In the genomic region with DNA sequence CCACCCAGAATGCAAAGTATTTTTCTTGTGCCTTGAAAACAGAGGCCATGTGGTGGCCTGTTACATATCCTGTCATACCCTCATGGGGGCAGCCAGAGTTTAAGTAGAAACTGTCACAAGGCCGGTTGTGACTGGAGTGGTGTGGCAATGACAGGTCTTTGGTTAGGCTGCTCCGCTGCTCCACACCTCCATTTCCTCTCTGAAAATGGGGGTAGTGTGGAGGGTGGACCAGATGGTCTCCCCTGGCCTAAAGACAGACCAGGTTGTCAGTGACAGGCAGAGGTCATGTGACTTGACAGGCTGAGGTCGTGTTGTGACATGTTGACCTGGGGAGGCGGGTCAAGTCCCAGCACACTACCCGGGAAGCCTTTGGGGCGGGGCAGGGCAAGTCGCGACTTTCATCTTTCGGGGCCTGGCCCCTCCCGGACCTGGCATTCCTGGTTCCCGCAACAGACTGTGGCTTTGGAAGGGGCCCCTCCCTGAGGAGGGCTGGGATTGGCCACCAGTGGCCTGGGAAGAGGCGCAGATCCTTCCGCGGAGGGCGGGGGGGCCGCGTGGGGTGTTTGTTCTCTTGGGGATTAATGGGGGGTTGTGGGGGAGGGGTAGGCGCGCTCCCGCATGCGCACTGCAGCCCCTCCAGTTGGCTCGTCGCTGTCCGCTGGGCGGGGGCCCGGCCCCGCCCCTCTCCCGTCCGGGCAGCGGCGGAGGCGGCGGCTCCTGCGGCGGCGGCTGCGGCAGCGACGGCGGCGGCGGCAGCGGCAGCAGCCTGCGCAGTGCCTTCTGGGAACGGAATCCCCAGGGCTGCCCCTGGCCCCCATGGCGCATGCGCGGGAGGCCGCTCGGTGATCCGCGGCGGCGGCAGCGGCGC, we compare ENCODE assay signal across 1 cellular context.
TF ChIP-seq lines count a peak whose summit lies in the region.

TSS of gene MBD6 (plus strand) at position 806 of the 868 bp plus-strand sequence. CDS start 1,480 bp downstream, outside the sequence.

TF ChIP-seq in HepG2, 621 proteins besides CTCF, POLR2A, EP300 and RAD21 (continued from another document and continues in another):
- TF ChIP-seq HNF1A (IDR thresholded peaks at IDR 0.05; ENCODE audit: low read depth) (0 out of 2 replicates have a peak, but pooled peaks have one; percentile 33), HNF1A (CRISPR knock-in tag; IDR thresholded peaks at IDR 0.05; ENCODE audit: borderline replicate concordance) (no peak; the same call in 1 of the 2 replicates), STAT6 (CRISPR knock-in tag; IDR thresholded peaks at IDR 0.05; ENCODE audit: borderline replicate concordance) (no peak), NR1H2 (CRISPR knock-in tag; IDR thresholded peaks at IDR 0.05; ENCODE audit: borderline replicate concordance, low read depth) (no peak), KLF16 (CRISPR knock-in tag; IDR thresholded peaks at IDR 0.05) (peak in 1 of 2 experiments; percentile 91; a peak in 2 of 4 replicates), ADNP (CRISPR knock-in tag; IDR thresholded peaks at IDR 0.05) (no peak), ZNF563 (CRISPR knock-in tag; IDR thresholded peaks at IDR 0.05) (peak; percentile 56; the same call in 1 of the 2 replicates), ZNF264 (CRISPR knock-in tag; IDR thresholded peaks at IDR 0.05) (peak; percentile 15; the same call in 1 of the 2 replicates), ARNTL (CRISPR knock-in tag; IDR thresholded peaks at IDR 0.05) (peak; percentile 68; the same call in 1 of the 2 replicates), TOE1 (CRISPR knock-in tag; IDR thresholded peaks at IDR 0.05) (no peak), ZNF354B (CRISPR knock-in tag; IDR thresholded peaks at IDR 0.05) (no peak), AGO1 (IDR thresholded peaks at IDR 0.05; ENCODE audit: low read depth, low read length, poor library complexity, severe bottlenecking) (no peak), HNF1B (CRISPR knock-in tag; IDR thresholded peaks at IDR 0.05) (peak; percentile 77), RFXAP (CRISPR knock-in tag; IDR thresholded peaks at IDR 0.05; ENCODE audit: borderline replicate concordance) (peak; percentile 78; the same call in 1 of the 2 replicates), PAWR (CRISPR knock-in tag; IDR thresholded peaks at IDR 0.05; ENCODE audit: borderline replicate concordance) (no peak; the same call in 1 of the 2 replicates), ZBTB3 (CRISPR knock-in tag; IDR thresholded peaks at IDR 0.05; ENCODE audit: borderline replicate concordance, low read depth) (no peak), RORA (CRISPR knock-in tag; IDR thresholded peaks at IDR 0.05) (no peak), NAIF1 (CRISPR knock-in tag; IDR thresholded peaks at IDR 0.05; ENCODE audit: borderline replicate concordance) (peak; percentile 46; the same call in 1 of the 2 replicates), AFF4 (CRISPR knock-in tag; IDR thresholded peaks at IDR 0.05) (no peak), ZKSCAN8 (CRISPR knock-in tag; IDR thresholded peaks at IDR 0.05; ENCODE audit: borderline replicate concordance) (no peak; the same call in 1 of the 2 replicates), ZSCAN29 (CRISPR knock-in tag; conservative IDR thresholded peaks at IDR 0.05) (peak; percentile 83; the same call in 1 of the 2 replicates)
- TF ChIP-seq, protein P1, sequence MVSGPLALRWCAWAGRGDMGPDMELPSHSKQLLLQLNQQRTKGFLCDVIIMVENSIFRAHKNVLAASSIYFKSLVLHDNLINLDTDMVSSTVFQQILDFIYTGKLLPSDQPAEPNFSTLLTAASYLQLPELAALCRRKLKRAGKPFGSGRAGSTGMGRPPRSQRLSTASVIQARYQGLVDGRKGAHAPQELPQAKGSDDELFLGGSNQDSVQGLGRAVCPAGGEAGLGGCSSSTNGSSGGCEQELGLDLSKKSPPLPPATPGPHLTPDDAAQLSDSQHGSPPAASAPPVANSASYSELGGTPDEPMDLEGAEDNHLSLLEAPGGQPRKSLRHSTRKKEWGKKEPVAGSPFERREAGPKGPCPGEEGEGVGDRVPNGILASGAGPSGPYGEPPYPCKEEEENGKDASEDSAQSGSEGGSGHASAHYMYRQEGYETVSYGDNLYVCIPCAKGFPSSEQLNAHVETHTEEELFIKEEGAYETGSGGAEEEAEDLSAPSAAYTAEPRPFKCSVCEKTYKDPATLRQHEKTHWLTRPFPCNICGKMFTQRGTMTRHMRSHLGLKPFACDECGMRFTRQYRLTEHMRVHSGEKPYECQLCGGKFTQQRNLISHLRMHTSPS (CRISPR knock-in tag; IDR thresholded peaks at IDR 0.05; ENCODE audit: low read depth): no peak
- TF ChIP-seq, protein P2, sequence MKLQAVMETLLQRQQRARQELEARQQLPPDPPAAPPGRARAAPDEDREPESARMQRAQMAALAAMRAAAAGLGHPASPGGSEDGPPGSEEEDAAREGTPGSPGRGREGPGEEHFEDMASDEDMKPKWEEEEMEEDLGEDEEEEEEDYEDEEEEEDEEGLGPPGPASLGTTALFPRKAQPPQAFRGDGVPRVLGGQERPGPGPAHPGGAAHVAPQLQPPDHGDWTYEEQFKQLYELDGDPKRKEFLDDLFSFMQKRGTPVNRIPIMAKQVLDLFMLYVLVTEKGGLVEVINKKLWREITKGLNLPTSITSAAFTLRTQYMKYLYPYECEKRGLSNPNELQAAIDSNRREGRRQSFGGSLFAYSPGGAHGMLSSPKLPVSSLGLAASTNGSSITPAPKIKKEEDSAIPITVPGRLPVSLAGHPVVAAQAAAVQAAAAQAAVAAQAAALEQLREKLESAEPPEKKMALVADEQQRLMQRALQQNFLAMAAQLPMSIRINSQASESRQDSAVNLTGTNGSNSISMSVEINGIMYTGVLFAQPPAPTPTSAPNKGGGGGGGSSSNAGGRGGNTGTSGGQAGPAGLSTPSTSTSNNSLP (IDR thresholded peaks at IDR 0.05; ENCODE audit: low read depth, low read length): 0 out of 2 replicates have a peak, but pooled peaks have one; percentile 22
- TF ChIP-seq, protein P3, sequence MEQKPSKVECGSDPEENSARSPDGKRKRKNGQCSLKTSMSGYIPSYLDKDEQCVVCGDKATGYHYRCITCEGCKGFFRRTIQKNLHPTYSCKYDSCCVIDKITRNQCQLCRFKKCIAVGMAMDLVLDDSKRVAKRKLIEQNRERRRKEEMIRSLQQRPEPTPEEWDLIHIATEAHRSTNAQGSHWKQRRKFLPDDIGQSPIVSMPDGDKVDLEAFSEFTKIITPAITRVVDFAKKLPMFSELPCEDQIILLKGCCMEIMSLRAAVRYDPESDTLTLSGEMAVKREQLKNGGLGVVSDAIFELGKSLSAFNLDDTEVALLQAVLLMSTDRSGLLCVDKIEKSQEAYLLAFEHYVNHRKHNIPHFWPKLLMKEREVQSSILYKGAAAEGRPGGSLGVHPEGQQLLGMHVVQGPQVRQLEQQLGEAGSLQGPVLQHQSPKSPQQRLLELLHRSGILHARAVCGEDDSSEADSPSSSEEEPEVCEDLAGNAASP (CRISPR knock-in tag; IDR thresholded peaks at IDR 0.05; ENCODE audit: borderline replicate concordance): peak; percentile 86; the same call in 1 of the 2 replicates
- TF ChIP-seq, protein P4, sequence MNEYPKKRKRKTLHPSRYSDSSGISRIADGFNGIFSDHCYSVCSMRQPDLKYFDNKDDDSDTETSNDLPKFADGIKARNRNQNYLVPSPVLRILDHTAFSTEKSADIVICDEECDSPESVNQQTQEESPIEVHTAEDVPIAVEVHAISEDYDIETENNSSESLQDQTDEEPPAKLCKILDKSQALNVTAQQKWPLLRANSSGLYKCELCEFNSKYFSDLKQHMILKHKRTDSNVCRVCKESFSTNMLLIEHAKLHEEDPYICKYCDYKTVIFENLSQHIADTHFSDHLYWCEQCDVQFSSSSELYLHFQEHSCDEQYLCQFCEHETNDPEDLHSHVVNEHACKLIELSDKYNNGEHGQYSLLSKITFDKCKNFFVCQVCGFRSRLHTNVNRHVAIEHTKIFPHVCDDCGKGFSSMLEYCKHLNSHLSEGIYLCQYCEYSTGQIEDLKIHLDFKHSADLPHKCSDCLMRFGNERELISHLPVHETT (CRISPR knock-in tag; conservative IDR thresholded peaks at IDR 0.05): peak; percentile 99
